ENCODE assay signal across 23 cellular contexts in genomic region chr3:150531775-150532174, GRCh38.
"Had no signal": no experiment of that assay in that cellular context is flagged by ENCODE, and none has a peak within 500 bp of the region (broad histone marks: within the 10 kb centered on the region; RNA-seq: fewer than 3 reads in every experiment).

No MANE protein-coding gene starts in this region.

- H3K9me3 Mint-ChIP-seq: activated B cell treated with CpG ODN at 0.5 μM for 24 hours, brain had no signal

- DNase-seq: activated B cell treated with CpG ODN at 0.5 μM for 24 hours; activated CD4-positive, alpha-beta T cell treated with anti-CD3 and anti-CD28 coated beads for 1 hour; activated CD4-positive, alpha-beta T cell treated with anti-CD3 and anti-CD28 coated beads, Interleukin-2, amount 50 U/mL, for 1 hour; activated CD8-positive, alpha-beta memory T cell treated with anti-CD3 and anti-CD28 coated beads, Interleukin-2, amount 10 ng/mL, durations not matched to agents 7 days and 5 days; activated effector memory CD4-positive, alpha-beta T cell treated with Interleukin-2 at 50 U/mL for 16 hours; activated naive CD4-positive, alpha-beta T cell; amygdala; cerebellar nuclear complex; MG63; MV-4-11; NCI-H1092 treated with DMSO at 0.1 percent for 48 hours; NCI-H1417 treated with DMSO at 0.1 percent for 48 hours; NCI-H1694; NCI-H2029; NCI-H2107; NCI-H2171 treated with DMSO at 0.1 percent for 48 hours; NCI-H345; NCI-H510A; NCI-H526 treated with DMSO at 0.1 percent for 48 hours; NCI-H82; SIG-M5; T1000 had no signal

- H3K36me3 Mint-ChIP-seq: activated CD8-positive, alpha-beta memory T cell treated with anti-CD3 and anti-CD28 coated beads, Interleukin-2, amount 10 ng/mL, durations not matched to agents 7 days and 5 days had no signal

- H3K4me1 Mint-ChIP-seq: activated B cell treated with CpG ODN at 0.5 μM for 24 hours had no signal

- H3K27me3 Mint-ChIP-seq: activated B cell treated with CpG ODN at 0.5 μM for 24 hours had no signal

- ATAC-seq: activated CD8-positive, alpha-beta memory T cell treated with anti-CD3 and anti-CD28 coated beads, Interleukin-2, amount 10 ng/mL, durations not matched to agents 7 days and 5 days had no signal

- H3K27ac Mint-ChIP-seq: activated B cell treated with CpG ODN at 0.5 μM for 24 hours; activated CD8-positive, alpha-beta memory T cell treated with anti-CD3 and anti-CD28 coated beads, Interleukin-2, amount 10 ng/mL, durations not matched to agents 7 days and 5 days; brain had no signal

- H3K4me3 Mint-ChIP-seq: activated B cell treated with CpG ODN at 0.5 μM for 24 hours; activated CD8-positive, alpha-beta memory T cell treated with anti-CD3 and anti-CD28 coated beads, Interleukin-2, amount 10 ng/mL, durations not matched to agents 7 days and 5 days; brain had no signal
